1 cellular context compared by ENCODE assay signal in the genomic region with DNA sequence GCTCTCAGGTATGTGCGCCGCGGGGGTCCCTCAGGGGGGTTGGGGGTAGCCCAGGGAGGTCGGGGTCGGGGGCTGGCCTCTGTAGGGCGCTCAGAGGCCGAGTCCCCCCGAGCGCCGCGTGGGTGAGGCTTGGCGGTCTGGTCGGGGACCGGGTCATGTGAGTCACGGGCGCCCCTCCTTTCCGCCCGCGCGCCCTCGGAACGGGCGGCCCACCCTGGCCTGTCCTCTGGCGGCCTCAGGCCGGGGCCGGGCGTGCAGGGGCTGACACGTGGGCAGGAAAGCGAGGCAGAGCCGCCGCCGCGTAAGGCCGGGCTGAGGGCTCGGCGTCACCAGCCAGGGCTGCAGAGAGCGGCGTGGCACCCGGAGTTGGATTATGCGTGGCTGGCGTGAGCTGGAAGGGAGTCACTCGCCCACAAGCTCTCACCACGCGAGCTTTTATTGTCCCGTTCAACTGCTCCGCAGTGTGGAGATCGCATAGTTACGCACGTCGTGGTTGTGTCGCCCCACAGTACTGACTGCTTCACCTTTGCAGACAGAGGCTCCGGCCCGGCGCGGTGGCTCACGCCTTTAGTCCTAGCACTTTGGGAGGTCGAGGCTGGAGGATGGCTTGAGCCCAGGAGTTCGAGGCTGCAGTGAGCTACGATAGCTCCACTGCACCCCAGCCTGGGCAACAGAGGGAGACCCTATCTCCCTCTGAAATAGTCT.
TF ChIP-seq lines count a peak whose summit lies in the region.

No MANE protein-coding gene starts in this region.

TF ChIP-seq in HepG2, 621 proteins besides CTCF, POLR2A, EP300 and RAD21 (continued from another document and continues in another):
- TF ChIP-seq, protein P1, sequence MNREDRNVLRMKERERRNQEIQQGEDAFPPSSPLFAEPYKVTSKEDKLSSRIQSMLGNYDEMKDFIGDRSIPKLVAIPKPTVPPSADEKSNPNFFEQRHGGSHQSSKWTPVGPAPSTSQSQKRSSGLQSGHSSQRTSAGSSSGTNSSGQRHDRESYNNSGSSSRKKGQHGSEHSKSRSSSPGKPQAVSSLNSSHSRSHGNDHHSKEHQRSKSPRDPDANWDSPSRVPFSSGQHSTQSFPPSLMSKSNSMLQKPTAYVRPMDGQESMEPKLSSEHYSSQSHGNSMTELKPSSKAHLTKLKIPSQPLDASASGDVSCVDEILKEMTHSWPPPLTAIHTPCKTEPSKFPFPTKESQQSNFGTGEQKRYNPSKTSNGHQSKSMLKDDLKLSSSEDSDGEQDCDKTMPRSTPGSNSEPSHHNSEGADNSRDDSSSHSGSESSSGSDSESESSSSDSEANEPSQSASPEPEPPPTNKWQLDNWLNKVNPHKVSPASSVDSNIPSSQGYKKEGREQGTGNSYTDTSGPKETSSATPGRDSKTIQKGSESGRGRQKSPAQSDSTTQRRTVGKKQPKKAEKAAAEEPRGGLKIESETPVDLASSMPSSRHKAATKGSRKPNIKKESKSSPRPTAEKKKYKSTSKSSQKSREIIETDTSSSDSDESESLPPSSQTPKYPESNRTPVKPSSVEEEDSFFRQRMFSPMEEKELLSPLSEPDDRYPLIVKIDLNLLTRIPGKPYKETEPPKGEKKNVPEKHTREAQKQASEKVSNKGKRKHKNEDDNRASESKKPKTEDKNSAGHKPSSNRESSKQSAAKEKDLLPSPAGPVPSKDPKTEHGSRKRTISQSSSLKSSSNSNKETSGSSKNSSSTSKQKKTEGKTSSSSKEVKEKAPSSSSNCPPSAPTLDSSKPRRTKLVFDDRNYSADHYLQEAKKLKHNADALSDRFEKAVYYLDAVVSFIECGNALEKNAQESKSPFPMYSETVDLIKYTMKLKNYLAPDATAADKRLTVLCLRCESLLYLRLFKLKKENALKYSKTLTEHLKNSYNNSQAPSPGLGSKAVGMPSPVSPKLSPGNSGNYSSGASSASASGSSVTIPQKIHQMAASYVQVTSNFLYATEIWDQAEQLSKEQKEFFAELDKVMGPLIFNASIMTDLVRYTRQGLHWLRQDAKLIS (CRISPR knock-in tag; IDR thresholded peaks at IDR 0.05) = 0 out of 2 replicates have a peak, but pooled peaks have one; percentile 63
- TF ChIP-seq TSC22D2 (CRISPR knock-in tag; IDR thresholded peaks at IDR 0.05; ENCODE audit: borderline replicate concordance) = peak; percentile 66; the same call in 1 of the 2 replicates
- TF ChIP-seq ZNF577 (CRISPR knock-in tag; IDR thresholded peaks at IDR 0.05; ENCODE audit: borderline replicate concordance, low read depth) = no peak
- TF ChIP-seq ZBTB42 (CRISPR knock-in tag; IDR thresholded peaks at IDR 0.05) = peak; percentile 37
- peak; percentile 83; the same call in 1 of the 2 replicates for TF ChIP-seq ZNF768 (CRISPR knock-in tag; IDR thresholded peaks at IDR 0.05)
- TF ChIP-seq ZNF17 (CRISPR knock-in tag; IDR thresholded peaks at IDR 0.05) = no peak
- peak; percentile 81; the same call in 1 of the 2 replicates for TF ChIP-seq ZNF331 (CRISPR knock-in tag; IDR thresholded peaks at IDR 0.05)
- peak; percentile 60; the same call in 1 of the 2 replicates for TF ChIP-seq TMF1 (CRISPR knock-in tag; IDR thresholded peaks at IDR 0.05; ENCODE audit: low read depth)
- TF ChIP-seq ZNF629 (CRISPR knock-in tag; conservative IDR thresholded peaks at IDR 0.05) = no peak
- TF ChIP-seq ELF1 (CRISPR knock-in tag; IDR thresholded peaks at IDR 0.05) = no peak
- TF ChIP-seq REXO4 (CRISPR knock-in tag; IDR thresholded peaks at IDR 0.05; ENCODE audit: borderline replicate concordance) = no peak
- TF ChIP-seq ZNF775 (CRISPR knock-in tag; IDR thresholded peaks at IDR 0.05; ENCODE audit: borderline replicate concordance) = no peak
- peak; percentile 82; the same call in 1 of the 2 replicates for TF ChIP-seq CENPT (CRISPR knock-in tag; IDR thresholded peaks at IDR 0.05; ENCODE audit: low read depth)
- TF ChIP-seq, protein P2, sequence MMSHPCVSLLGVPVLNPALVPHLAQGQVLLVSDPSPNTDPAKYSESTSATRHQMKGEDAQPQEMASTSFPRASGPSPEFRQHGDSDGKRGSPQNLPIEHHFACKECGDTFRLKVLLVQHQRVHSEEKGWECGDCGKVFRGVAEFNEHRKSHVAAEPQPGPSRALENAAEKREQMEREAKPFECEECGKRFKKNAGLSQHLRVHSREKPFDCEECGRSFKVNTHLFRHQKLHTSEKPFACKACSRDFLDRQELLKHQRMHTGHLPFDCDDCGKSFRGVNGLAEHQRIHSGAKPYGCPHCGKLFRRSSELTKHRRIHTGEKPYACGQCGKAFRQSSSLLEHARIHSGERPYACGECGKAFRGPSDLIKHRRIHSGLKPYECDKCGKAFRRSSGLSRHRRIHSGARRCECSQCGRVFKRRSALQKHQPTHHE (CRISPR knock-in tag; IDR thresholded peaks at IDR 0.05; ENCODE audit: borderline replicate concordance) = no peak
- no peak for TF ChIP-seq DPF2 (CRISPR knock-in tag; IDR thresholded peaks at IDR 0.05; ENCODE audit: borderline replicate concordance, low read depth)
- TF ChIP-seq ARNT2 (CRISPR knock-in tag; IDR thresholded peaks at IDR 0.05; ENCODE audit: low read depth) = peak; percentile 73
- TF ChIP-seq, protein P3, sequence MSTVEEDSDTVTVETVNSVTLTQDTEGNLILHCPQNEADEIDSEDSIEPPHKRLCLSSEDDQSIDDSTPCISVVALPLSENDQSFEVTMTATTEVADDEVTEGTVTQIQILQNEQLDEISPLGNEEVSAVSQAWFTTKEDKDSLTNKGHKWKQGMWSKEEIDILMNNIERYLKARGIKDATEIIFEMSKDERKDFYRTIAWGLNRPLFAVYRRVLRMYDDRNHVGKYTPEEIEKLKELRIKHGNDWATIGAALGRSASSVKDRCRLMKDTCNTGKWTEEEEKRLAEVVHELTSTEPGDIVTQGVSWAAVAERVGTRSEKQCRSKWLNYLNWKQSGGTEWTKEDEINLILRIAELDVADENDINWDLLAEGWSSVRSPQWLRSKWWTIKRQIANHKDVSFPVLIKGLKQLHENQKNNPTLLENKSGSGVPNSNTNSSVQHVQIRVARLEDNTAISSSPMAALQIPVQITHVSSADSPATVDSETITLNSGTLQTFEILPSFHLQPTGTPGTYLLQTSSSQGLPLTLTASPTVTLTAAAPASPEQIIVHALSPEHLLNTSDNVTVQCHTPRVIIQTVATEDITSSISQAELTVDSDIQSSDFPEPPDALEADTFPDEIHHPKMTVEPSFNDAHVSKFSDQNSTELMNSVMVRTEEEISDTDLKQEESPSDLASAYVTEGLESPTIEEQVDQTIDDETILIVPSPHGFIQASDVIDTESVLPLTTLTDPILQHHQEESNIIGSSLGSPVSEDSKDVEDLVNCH (CRISPR knock-in tag; IDR thresholded peaks at IDR 0.05) = no peak
- no peak for TF ChIP-seq SMARCC2 (IDR thresholded peaks at IDR 0.05)
- no peak for TF ChIP-seq ZNF383 (CRISPR knock-in tag; IDR thresholded peaks at IDR 0.05; ENCODE audit: borderline replicate concordance)
- peak; percentile 46; the same call in 1 of the 2 replicates for TF ChIP-seq SP2 (CRISPR knock-in tag; IDR thresholded peaks at IDR 0.05)
- TF ChIP-seq, protein P4, sequence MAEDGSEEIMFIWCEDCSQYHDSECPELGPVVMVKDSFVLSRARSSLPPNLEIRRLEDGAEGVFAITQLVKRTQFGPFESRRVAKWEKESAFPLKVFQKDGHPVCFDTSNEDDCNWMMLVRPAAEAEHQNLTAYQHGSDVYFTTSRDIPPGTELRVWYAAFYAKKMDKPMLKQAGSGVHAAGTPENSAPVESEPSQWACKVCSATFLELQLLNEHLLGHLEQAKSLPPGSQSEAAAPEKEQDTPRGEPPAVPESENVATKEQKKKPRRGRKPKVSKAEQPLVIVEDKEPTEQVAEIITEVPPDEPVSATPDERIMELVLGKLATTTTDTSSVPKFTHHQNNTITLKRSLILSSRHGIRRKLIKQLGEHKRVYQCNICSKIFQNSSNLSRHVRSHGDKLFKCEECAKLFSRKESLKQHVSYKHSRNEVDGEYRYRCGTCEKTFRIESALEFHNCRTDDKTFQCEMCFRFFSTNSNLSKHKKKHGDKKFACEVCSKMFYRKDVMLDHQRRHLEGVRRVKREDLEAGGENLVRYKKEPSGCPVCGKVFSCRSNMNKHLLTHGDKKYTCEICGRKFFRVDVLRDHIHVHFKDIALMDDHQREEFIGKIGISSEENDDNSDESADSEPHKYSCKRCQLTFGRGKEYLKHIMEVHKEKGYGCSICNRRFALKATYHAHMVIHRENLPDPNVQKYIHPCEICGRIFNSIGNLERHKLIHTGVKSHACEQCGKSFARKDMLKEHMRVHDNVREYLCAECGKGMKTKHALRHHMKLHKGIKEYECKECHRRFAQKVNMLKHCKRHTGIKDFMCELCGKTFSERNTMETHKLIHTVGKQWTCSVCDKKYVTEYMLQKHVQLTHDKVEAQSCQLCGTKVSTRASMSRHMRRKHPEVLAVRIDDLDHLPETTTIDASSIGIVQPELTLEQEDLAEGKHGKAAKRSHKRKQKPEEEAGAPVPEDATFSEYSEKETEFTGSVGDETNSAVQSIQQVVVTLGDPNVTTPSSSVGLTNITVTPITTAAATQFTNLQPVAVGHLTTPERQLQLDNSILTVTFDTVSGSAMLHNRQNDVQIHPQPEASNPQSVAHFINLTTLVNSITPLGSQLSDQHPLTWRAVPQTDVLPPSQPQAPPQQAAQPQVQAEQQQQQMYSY (CRISPR knock-in tag; IDR thresholded peaks at IDR 0.05) = peak; percentile 88
- TF ChIP-seq, protein P5, sequence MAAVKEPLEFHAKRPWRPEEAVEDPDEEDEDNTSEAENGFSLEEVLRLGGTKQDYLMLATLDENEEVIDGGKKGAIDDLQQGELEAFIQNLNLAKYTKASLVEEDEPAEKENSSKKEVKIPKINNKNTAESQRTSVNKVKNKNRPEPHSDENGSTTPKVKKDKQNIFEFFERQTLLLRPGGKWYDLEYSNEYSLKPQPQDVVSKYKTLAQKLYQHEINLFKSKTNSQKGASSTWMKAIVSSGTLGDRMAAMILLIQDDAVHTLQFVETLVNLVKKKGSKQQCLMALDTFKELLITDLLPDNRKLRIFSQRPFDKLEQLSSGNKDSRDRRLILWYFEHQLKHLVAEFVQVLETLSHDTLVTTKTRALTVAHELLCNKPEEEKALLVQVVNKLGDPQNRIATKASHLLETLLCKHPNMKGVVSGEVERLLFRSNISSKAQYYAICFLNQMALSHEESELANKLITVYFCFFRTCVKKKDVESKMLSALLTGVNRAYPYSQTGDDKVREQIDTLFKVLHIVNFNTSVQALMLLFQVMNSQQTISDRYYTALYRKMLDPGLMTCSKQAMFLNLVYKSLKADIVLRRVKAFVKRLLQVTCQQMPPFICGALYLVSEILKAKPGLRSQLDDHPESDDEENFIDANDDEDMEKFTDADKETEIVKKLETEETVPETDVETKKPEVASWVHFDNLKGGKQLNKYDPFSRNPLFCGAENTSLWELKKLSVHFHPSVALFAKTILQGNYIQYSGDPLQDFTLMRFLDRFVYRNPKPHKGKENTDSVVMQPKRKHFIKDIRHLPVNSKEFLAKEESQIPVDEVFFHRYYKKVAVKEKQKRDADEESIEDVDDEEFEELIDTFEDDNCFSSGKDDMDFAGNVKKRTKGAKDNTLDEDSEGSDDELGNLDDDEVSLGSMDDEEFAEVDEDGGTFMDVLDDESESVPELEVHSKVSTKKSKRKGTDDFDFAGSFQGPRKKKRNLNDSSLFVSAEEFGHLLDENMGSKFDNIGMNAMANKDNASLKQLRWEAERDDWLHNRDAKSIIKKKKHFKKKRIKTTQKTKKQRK (IDR thresholded peaks at IDR 0.05; ENCODE audit: low read length) = no peak
- peak; percentile 92; the same call in 1 of the 2 replicates for TF ChIP-seq ZFP36L1 (CRISPR knock-in tag; IDR thresholded peaks at IDR 0.05)
- TF ChIP-seq NFIB (CRISPR knock-in tag; IDR thresholded peaks at IDR 0.05; ENCODE audit: borderline replicate concordance) = no peak
- peak; percentile 44; the same call in 1 of the 2 replicates for TF ChIP-seq ESRRA (CRISPR knock-in tag; IDR thresholded peaks at IDR 0.05; ENCODE audit: low read depth)
- TF ChIP-seq ZNF468 (CRISPR knock-in tag; IDR thresholded peaks at IDR 0.05) = no peak
- TF ChIP-seq ZFP41 (CRISPR knock-in tag; IDR thresholded peaks at IDR 0.05; ENCODE audit: borderline replicate concordance) = no peak
- TF ChIP-seq ZNF883 (CRISPR knock-in tag; IDR thresholded peaks at IDR 0.05; ENCODE audit: not compliant biosample characterization) = peak; percentile 44
- TF ChIP-seq, protein P6, sequence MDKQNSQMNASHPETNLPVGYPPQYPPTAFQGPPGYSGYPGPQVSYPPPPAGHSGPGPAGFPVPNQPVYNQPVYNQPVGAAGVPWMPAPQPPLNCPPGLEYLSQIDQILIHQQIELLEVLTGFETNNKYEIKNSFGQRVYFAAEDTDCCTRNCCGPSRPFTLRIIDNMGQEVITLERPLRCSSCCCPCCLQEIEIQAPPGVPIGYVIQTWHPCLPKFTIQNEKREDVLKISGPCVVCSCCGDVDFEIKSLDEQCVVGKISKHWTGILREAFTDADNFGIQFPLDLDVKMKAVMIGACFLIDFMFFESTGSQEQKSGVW (CRISPR knock-in tag; IDR thresholded peaks at IDR 0.05; ENCODE audit: borderline replicate concordance) = no peak
- TF ChIP-seq, protein P7, sequence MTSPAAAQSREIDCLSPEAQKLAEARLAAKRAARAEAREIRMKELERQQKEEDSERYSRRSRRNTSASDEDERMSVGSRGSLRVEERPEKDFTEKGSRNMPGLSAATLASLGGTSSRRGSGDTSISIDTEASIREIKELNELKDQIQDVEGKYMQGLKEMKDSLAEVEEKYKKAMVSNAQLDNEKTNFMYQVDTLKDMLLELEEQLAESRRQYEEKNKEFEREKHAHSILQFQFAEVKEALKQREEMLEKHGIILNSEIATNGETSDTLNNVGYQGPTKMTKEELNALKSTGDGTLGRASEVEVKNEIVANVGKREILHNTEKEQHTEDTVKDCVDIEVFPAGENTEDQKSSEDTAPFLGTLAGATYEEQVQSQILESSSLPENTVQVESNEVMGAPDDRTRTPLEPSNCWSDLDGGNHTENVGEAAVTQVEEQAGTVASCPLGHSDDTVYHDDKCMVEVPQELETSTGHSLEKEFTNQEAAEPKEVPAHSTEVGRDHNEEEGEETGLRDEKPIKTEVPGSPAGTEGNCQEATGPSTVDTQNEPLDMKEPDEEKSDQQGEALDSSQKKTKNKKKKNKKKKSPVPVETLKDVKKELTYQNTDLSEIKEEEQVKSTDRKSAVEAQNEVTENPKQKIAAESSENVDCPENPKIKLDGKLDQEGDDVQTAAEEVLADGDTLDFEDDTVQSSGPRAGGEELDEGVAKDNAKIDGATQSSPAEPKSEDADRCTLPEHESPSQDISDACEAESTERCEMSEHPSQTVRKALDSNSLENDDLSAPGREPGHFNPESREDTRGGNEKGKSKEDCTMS (CRISPR knock-in tag; conservative IDR thresholded peaks at IDR 0.05) = no peak
- TF ChIP-seq ZNF501 (CRISPR knock-in tag; IDR thresholded peaks at IDR 0.05) = peak; percentile 83
- TF ChIP-seq ZC3H13 (CRISPR knock-in tag; IDR thresholded peaks at IDR 0.05) = no peak
- peak; percentile 68; the same call in 1 of the 2 replicates for TF ChIP-seq IRF2 (CRISPR knock-in tag; IDR thresholded peaks at IDR 0.05)
- TF ChIP-seq ZNF777 (CRISPR knock-in tag; IDR thresholded peaks at IDR 0.05) = peak; percentile 65
- no peak for TF ChIP-seq ZSCAN12 (CRISPR knock-in tag; IDR thresholded peaks at IDR 0.05)
- no peak for TF ChIP-seq SALL2 (CRISPR knock-in tag; IDR thresholded peaks at IDR 0.05)
- TF ChIP-seq GLI4 (CRISPR knock-in tag; IDR thresholded peaks at IDR 0.05; ENCODE audit: borderline replicate concordance) = no peak
- TF ChIP-seq AHR (CRISPR knock-in tag; IDR thresholded peaks at IDR 0.05) = peak; percentile 73; the same call in 1 of the 2 replicates
- no peak for TF ChIP-seq HCFC1 (IDR thresholded peaks at IDR 0.05; ENCODE audit: low read depth, low read length)
- no peak for TF ChIP-seq ZNF720 (CRISPR knock-in tag; IDR thresholded peaks at IDR 0.05)
